In the genomic region with DNA sequence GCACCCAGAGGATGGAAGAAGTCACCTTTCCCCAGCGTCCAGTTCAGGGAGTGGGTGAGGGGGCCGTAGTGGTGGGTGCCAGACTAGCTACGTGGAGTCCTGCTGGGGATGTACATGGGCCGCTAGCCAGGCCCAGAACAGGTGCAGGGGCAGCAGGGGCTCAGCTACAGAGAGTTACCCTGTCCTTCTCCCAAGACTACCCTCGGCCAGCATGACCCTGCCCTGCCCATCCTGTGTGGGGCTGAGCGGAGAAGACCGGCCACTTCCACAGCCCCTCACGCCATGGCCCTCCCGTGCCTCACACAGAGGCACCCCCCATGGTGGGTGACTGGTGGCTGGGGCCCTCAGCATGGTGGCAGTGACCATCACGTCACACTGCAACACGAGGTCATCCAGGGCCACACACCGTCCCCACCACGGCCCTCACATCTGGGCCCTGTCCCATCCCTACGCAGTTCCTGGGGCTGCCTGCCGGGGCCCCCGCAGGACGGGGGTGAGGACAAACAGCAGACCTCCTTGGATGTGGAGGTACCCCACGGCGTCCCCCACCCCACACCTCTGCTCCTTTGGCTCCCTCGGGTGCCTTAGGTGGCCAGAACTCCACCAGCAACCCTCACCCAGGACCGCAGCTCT, we compare ENCODE assay signal across 11 cellular contexts. TPM values are rescaled to one million over a fixed set of nuclear protein-coding genes. Genes with fewer than 3 reads are reported as not detected.
DNase-seq lines count a peak whose midpoint lies in the region; ATAC-seq and TF ChIP-seq lines count a peak whose summit lies in the region.
"Had no signal": no experiment of that assay in that cellular context is flagged by ENCODE, and none has a peak within 500 bp of the region (broad histone marks: within the 10 kb centered on the region; RNA-seq: fewer than 3 reads in every experiment).

No MANE protein-coding gene starts in this region.

- no peak overlapping the region for H3K27ac Mint-ChIP-seq in activated T-helper 2 cell treated with anti-CD3 and anti-CD28 coated beads, Interferon-gamma antibody, Interleukin-2, Interleukin-4, amounts not matched to agents 10 μg/mL and 5 μg/mL and 100 μg/mL, durations not matched to agents 14 hours and 24 hours and 36 hours

- ATAC-seq in lower lobe of right lung = peak in 1 of 2 donors; percentile 1
- ATAC-seq in GM18502 (IDR thresholded peaks at IDR 0.05; ENCODE audit: poor library complexity, unreplicated experiment) = no peak

- peak overlapping the region; percentile 85 for H3K4me3 ChIP-seq in lower lobe of right lung

- H3K27me3 Mint-ChIP-seq in activated T-helper 2 cell treated with anti-CD3 and anti-CD28 coated beads, Interferon-gamma antibody, Interleukin-2, Interleukin-4, amounts not matched to agents 10 μg/mL and 5 μg/mL and 100 μg/mL, durations not matched to agents 14 hours and 24 hours and 36 hours (ENCODE audit: low read depth) = no peaks in the 10 kb centered on the region

- peaks cover 14% of the 10 kb centered on the region for H3K4me1 ChIP-seq in lower lobe of right lung

- H3K27me3 ChIP-seq in lower lobe of right lung (ENCODE audit: low read depth) = no peaks in the 10 kb centered on the region

- H3K36me3 Mint-ChIP-seq in activated T-helper 2 cell treated with anti-CD3 and anti-CD28 coated beads, Interferon-gamma antibody, Interleukin-2, Interleukin-4, amounts not matched to agents 10 μg/mL and 5 μg/mL and 100 μg/mL, durations not matched to agents 14 hours and 24 hours and 36 hours (ENCODE audit: low read depth) = peaks cover 13% of the 10 kb centered on the region

- peak overlapping the region; percentile 30 for H3K4me3 Mint-ChIP-seq in activated T-helper 2 cell treated with anti-CD3 and anti-CD28 coated beads, Interferon-gamma antibody, Interleukin-2, Interleukin-4, amounts not matched to agents 10 μg/mL and 5 μg/mL and 100 μg/mL, durations not matched to agents 14 hours and 24 hours and 36 hours (ENCODE audit: low read depth)

- H3K4me1 Mint-ChIP-seq in activated T-helper 2 cell treated with anti-CD3 and anti-CD28 coated beads, Interferon-gamma antibody, Interleukin-2, Interleukin-4, amounts not matched to agents 10 μg/mL and 5 μg/mL and 100 μg/mL, durations not matched to agents 14 hours and 24 hours and 36 hours (ENCODE audit: low read depth) = peaks cover 5% of the 10 kb centered on the region

- intact Hi-C loops in activated T-helper 2 cell treated with anti-CD3 and anti-CD28 coated beads, Interferon-gamma antibody, Interleukin-2, Interleukin-4, amounts not matched to agents 10 μg/mL and 5 μg/mL and 100 μg/mL, durations not matched to agents 14 hours and 24 hours and 36 hours (cut with micrococcal nuclease) = loop anchor here (2.0 kb wide), 2 partner anchors 21 to 29 kb away; a partner anchor contains a TSS
- intact Hi-C loops in lower lobe of right lung (cut with DNase I) = no loop called here

- peaks cover 25% of the 10 kb centered on the region for H3K36me3 ChIP-seq in lower lobe of right lung

- H3K9me3 Mint-ChIP-seq in activated T-helper 2 cell treated with anti-CD3 and anti-CD28 coated beads, Interferon-gamma antibody, Interleukin-2, Interleukin-4, amounts not matched to agents 10 μg/mL and 5 μg/mL and 100 μg/mL, durations not matched to agents 14 hours and 24 hours and 36 hours = no peaks in the 10 kb centered on the region

- DNase-seq in AG08395 (ENCODE audit: low spot score) (peak; percentile 0), GM13976 (ENCODE audit: low spot score) (peak; percentile 21), lower lobe of right lung (no peak), anterior cingulate cortex (lab: John Stamatoyannopoulos, UW) (no peak)
- DNase-seq in activated T-helper 2 cell treated with anti-CD3 and anti-CD28 coated beads, Interferon-gamma antibody, Interleukin-2, Interleukin-4, amounts not matched to agents 10 μg/mL and 5 μg/mL and 100 μg/mL, durations not matched to agents 14 hours and 24 hours and 36 hours (ENCODE audit: low spot score) = no peak
- DNase-seq in activated effector memory CD4-positive, alpha-beta T cell treated with anti-CD3 and anti-CD28 coated beads, Interleukin-2, amount 50 U/mL, for 16 hours = no peak
- no peak for DNase-seq in effector CD4-positive, alpha-beta T cell
- DNase-seq: GM23248, NCI-H2029 had no signal

- no peaks in the 10 kb centered on the region for H3K9me3 ChIP-seq in lower lobe of right lung

- no peak overlapping the region for H3K27ac ChIP-seq in lower lobe of right lung
- H3K27ac ChIP-seq: GM23248 had no signal

- TF ChIP-seq CTCF in GM13976 (IDR thresholded peaks at IDR 0.05; ENCODE audit: borderline replicate concordance, control extremely low read depth, extremely low read depth, insufficient read depth, missing control alignments) (no peak), lower lobe of right lung (IDR thresholded peaks at IDR 0.05) (no peak)

- in situ Hi-C loops in GM13976 (cut with MboI; ENCODE audit: low sequenced_read_pairs, unreplicated experiment) = loop anchor here (5.0 kb wide), 1 partner anchor 112 kb away; a partner anchor contains a TSS

RNA-seq across cellular contexts. Expression of a gene that starts 1.0 kb away (rescaled TPM):
- 318 and 321 TPM in 2 replicates for total RNA-seq in activated T-helper 2 cell treated with anti-CD3 and anti-CD28 coated beads, Interferon-gamma antibody, Interleukin-2, Interleukin-4, amounts not matched to agents 10 μg/mL and 5 μg/mL and 100 μg/mL, durations not matched to agents 14 hours and 24 hours and 36 hours
- total RNA-seq in lower lobe of right lung = 190 TPM

RNA-seq across cellular contexts. Expression of a gene that starts 23.4 kb away (rescaled TPM):
- 0.07 TPM in 1 of 2 replicates, not detected in the other for total RNA-seq in activated T-helper 2 cell treated with anti-CD3 and anti-CD28 coated beads, Interferon-gamma antibody, Interleukin-2, Interleukin-4, amounts not matched to agents 10 μg/mL and 5 μg/mL and 100 μg/mL, durations not matched to agents 14 hours and 24 hours and 36 hours
- 0.92 TPM for total RNA-seq in lower lobe of right lung
- total RNA-seq: osteocyte had no signal

RNA-seq across cellular contexts. Expression of a gene that starts 28.7 kb away (rescaled TPM):
- total RNA-seq in activated T-helper 2 cell treated with anti-CD3 and anti-CD28 coated beads, Interferon-gamma antibody, Interleukin-2, Interleukin-4, amounts not matched to agents 10 μg/mL and 5 μg/mL and 100 μg/mL, durations not matched to agents 14 hours and 24 hours and 36 hours = 47.5 and 52.2 TPM in 2 replicates
- total RNA-seq in lower lobe of right lung = 41.9 TPM

RNA-seq across cellular contexts. Expression of a gene that starts 38.2 kb away (rescaled TPM):
- 20.0 and 22.3 TPM in 2 replicates for total RNA-seq in activated T-helper 2 cell treated with anti-CD3 and anti-CD28 coated beads, Interferon-gamma antibody, Interleukin-2, Interleukin-4, amounts not matched to agents 10 μg/mL and 5 μg/mL and 100 μg/mL, durations not matched to agents 14 hours and 24 hours and 36 hours
- 29.7 TPM for total RNA-seq in lower lobe of right lung

RNA-seq across cellular contexts. Expression of a gene that starts 45.2 kb away (rescaled TPM):
- total RNA-seq in activated T-helper 2 cell treated with anti-CD3 and anti-CD28 coated beads, Interferon-gamma antibody, Interleukin-2, Interleukin-4, amounts not matched to agents 10 μg/mL and 5 μg/mL and 100 μg/mL, durations not matched to agents 14 hours and 24 hours and 36 hours = 26.5 and 27.1 TPM in 2 replicates
- 0.86 TPM for total RNA-seq in lower lobe of right lung

Comparison
In these comparisons a context has a peak if more than half of its experiments do, and no peak if none do; other contexts are left out.
1. DNase-seq: peak in AG08395 (single experiment) and GM13976 (single experiment); none in activated T-helper 2 cell treated with anti-CD3 and anti-CD28 coated beads, Interferon-gamma antibody, Interleukin-2, Interleukin-4, amounts not matched to agents 10 μg/mL and 5 μg/mL and 100 μg/mL, durations not matched to agents 14 hours and 24 hours and 36 hours (single experiment), lower lobe of right lung (single experiment), activated effector memory CD4-positive, alpha-beta T cell treated with anti-CD3 and anti-CD28 coated beads, Interleukin-2, amount 50 U/mL, for 16 hours (single experiment), effector CD4-positive, alpha-beta T cell (single experiment) and anterior cingulate cortex (0 of 58).